In the genomic region with DNA sequence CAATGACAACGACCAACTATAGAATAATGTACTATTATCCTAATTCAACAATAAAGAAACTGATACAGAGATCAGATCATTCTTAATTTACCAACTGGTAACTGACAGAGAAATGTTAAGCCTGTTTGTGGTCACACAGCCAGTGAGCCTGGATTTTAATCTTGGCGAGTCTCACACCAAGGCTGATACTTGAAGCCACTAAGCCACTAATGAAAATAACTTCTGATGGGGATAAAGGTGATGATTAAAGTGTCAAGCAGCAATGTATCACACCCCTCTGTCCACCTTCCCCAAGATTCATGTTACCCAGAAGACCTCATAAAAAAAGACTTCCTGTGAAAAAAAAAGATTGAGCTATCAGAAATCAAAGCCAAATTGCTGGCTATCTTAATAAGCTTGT, we compare ENCODE assay signal across 22 cellular contexts.
DNase-seq lines count a peak whose midpoint lies in the region; ATAC-seq and TF ChIP-seq lines count a peak whose summit lies in the region.
"Had no signal": no experiment of that assay in that cellular context is flagged by ENCODE, and none has a peak within 500 bp of the region (broad histone marks: within the 10 kb centered on the region; RNA-seq: fewer than 3 reads in every experiment).

No MANE protein-coding gene starts in this region.

- TF ChIP-seq RAD21 in neural cell (conservative IDR thresholded peaks at IDR 0.05): no peak

- intact Hi-C loops in mucosa of descending colon (cut with DNase I, micrococcal nuclease): no loop called here

- 79% methylated on average over 2 of the region's 2 CpGs; no CpG with 5 or more reads in 1 of the 2 experiments for WGBS in endodermal cell (ENCODE audit: insufficient coverage in 1 of 2, insufficient read length in 1 of 2), 2 experiments

- peaks cover 42% of the 10 kb centered on the region for H3K4me1 Mint-ChIP-seq in endodermal cell
- H3K4me1 Mint-ChIP-seq: CD4-positive, CD25-positive, alpha-beta regulatory T cell had no signal

- H3K4me1 ChIP-seq in DOHH2 (ENCODE audit: control insufficient read depth, low read length): peaks cover 10% of the 10 kb centered on the region
- H3K4me1 ChIP-seq in endodermal cell (ENCODE audit: control insufficient read depth, insufficient read depth, low read length): peaks cover 7% of the 10 kb centered on the region
- no peaks in the 10 kb centered on the region for H3K4me1 ChIP-seq in mucosa of descending colon (ENCODE audit: low read depth)

- H3K27ac Mint-ChIP-seq in endodermal cell: peak overlapping the region; percentile 56
- H3K27ac Mint-ChIP-seq: CD4-positive, CD25-positive, alpha-beta regulatory T cell had no signal

- no peak for ATAC-seq in mucosa of descending colon
- ATAC-seq: GM12878 had no signal

- H3K4me3 ChIP-seq in DOHH2 (ENCODE audit: low read length) (no peak overlapping the region), endodermal cell (ENCODE audit: low read length) (no peak overlapping the region), neural cell (ENCODE audit: low read length) (no peak overlapping the region), mucosa of descending colon (no peak overlapping the region)
- H3K4me3 ChIP-seq: GM12878, SJSA1 had no signal

- H3K27me3 ChIP-seq in DOHH2 (ENCODE audit: control insufficient read depth, low read length) (no peaks in the 10 kb centered on the region), endodermal cell (ENCODE audit: control insufficient read depth, insufficient read depth, low read length, poor library complexity, severe bottlenecking) (no peaks in the 10 kb centered on the region), neural cell (ENCODE audit: insufficient read depth, low read depth, low read length) (no peaks in the 10 kb centered on the region)
- H3K27me3 ChIP-seq: SJSA1 had no signal

- H3K36me3 ChIP-seq in DOHH2 (ENCODE audit: control insufficient read depth, low read length) (no peaks in the 10 kb centered on the region), endodermal cell (ENCODE audit: control insufficient read depth, insufficient read depth, low read length) (no peaks in the 10 kb centered on the region), neural cell (ENCODE audit: insufficient read depth, low read length) (no peaks in the 10 kb centered on the region), mucosa of descending colon (ENCODE audit: low read depth) (no peaks in the 10 kb centered on the region)
- H3K36me3 ChIP-seq: SJSA1 had no signal

- H4K20me1 ChIP-seq in DOHH2 (ENCODE audit: control insufficient read depth, insufficient read depth, low read depth, low read length) (no peaks in the 10 kb centered on the region), neural cell (ENCODE audit: insufficient read depth) (no peaks in the 10 kb centered on the region)

- no peak overlapping the region for H3K27ac ChIP-seq in DOHH2 (ENCODE audit: low read depth, low read length)
- no peak overlapping the region for H3K27ac ChIP-seq in endodermal cell (ENCODE audit: low read depth, low read length)
- peak overlapping the region; percentile 99 for H3K27ac ChIP-seq in neural cell (ENCODE audit: low read length)
- H3K27ac ChIP-seq: HL-60, SJSA1 had no signal

- H3K9me2 ChIP-seq in DOHH2 (replicated peaks; ENCODE audit: control insufficient read depth, low read length) (no peaks in the 10 kb centered on the region), neural cell (ENCODE audit: insufficient read depth, low read length) (no peaks in the 10 kb centered on the region)

- no peaks in the 10 kb centered on the region for H3K9me3 Mint-ChIP-seq in endodermal cell

- no peak for TF ChIP-seq EP300 in neural cell (conservative IDR thresholded peaks at IDR 0.05; ENCODE audit: poor library complexity, severe bottlenecking)

- H3K79me2 ChIP-seq in DOHH2 (ENCODE audit: control insufficient read depth, low read length) (no peaks in the 10 kb centered on the region), neural cell (replicated peaks; ENCODE audit: insufficient read depth, low read length) (no peaks in the 10 kb centered on the region)

- H3K9me3 ChIP-seq in DOHH2 (ENCODE audit: control insufficient read depth, insufficient read depth, low read length): no peaks in the 10 kb centered on the region
- no peaks in the 10 kb centered on the region for H3K9me3 ChIP-seq in endodermal cell (ENCODE audit: control insufficient read depth, low read length)
- no peaks in the 10 kb centered on the region for H3K9me3 ChIP-seq in neural cell (ENCODE audit: low read length)
- H3K9me3 ChIP-seq in mucosa of descending colon: no peaks in the 10 kb centered on the region
- H3K9me3 ChIP-seq: SJSA1 had no signal

- H3K4me2 ChIP-seq in DOHH2 (ENCODE audit: low read length): peak overlapping the region; percentile 20; the same call in 1 of the 2 replicates
- no peak overlapping the region for H3K4me2 ChIP-seq in neural cell (ENCODE audit: low read length)

- no peaks in the 10 kb centered on the region for H3K36me3 Mint-ChIP-seq in endodermal cell (ENCODE audit: low read depth)
- H3K36me3 Mint-ChIP-seq: CD4-positive, CD25-positive, alpha-beta regulatory T cell had no signal

- no peaks in the 10 kb centered on the region for H3F3A ChIP-seq in DOHH2 (ENCODE audit: control insufficient read depth, insufficient read depth)
- H3F3A ChIP-seq in neural cell (ENCODE audit: insufficient read depth, low read length, poor library complexity, severe bottlenecking): peaks cover 6% of the 10 kb centered on the region

- DNase-seq in NCI-H82 (lab: John Stamatoyannopoulos, UW) (peak; percentile 74), endodermal cell (no peak), mucosa of descending colon (no peak), DMS153 (lab: John Stamatoyannopoulos, UW) (no peak), hepatic stellate cell (ENCODE audit: low spot score) (no peak), NCI-H1694 (lab: John Stamatoyannopoulos, UW) (no peak)
- DNase-seq: 8988T; ACHN; CD4-positive, CD25-positive, alpha-beta regulatory T cell; MV-4-11; NCI-H1105; NCI-H1436 treated with DMSO at 0.1 percent for 48 hours; NCI-H1930; NCI-H446; NCI-H524 treated with DMSO at 0.1 percent for 48 hours; Right ventricle myocardium superior; RPMI8226 had no signal

- no peaks in the 10 kb centered on the region for H3K27me3 Mint-ChIP-seq in endodermal cell (ENCODE audit: insufficient read depth)

- H3K9ac ChIP-seq in endodermal cell (ENCODE audit: extremely low read depth, low read length, poor library complexity, severe bottlenecking) (no peak overlapping the region), neural cell (ENCODE audit: low read length) (no peak overlapping the region)

- H3K4me3 Mint-ChIP-seq in endodermal cell: no peak overlapping the region
- H3K4me3 Mint-ChIP-seq: CD4-positive, CD25-positive, alpha-beta regulatory T cell had no signal

- H2AFZ ChIP-seq in neural cell (ENCODE audit: low read depth, low read length): no peak overlapping the region

- TF ChIP-seq CTCF in DOHH2 (IDR thresholded peaks at IDR 0.05; ENCODE audit: low read depth, low read length, poor library complexity, severe bottlenecking) (no peak), endodermal cell (conservative IDR thresholded peaks at IDR 0.05) (no peak), neural cell (IDR thresholded peaks at IDR 0.05; ENCODE audit: poor library complexity, severe bottlenecking) (no peak), mucosa of descending colon (IDR thresholded peaks at IDR 0.05) (no peak)

TF ChIP-seq in neural cell, 6 proteins besides CTCF, POLR2A, EP300 and RAD21:
- TF ChIP-seq TAF1 (IDR thresholded peaks at IDR 0.05; ENCODE audit: low read depth) (no peak), POLR2AphosphoS5 (IDR thresholded peaks at IDR 0.05) (no peak)
- TF ChIP-seq, protein P1, sequence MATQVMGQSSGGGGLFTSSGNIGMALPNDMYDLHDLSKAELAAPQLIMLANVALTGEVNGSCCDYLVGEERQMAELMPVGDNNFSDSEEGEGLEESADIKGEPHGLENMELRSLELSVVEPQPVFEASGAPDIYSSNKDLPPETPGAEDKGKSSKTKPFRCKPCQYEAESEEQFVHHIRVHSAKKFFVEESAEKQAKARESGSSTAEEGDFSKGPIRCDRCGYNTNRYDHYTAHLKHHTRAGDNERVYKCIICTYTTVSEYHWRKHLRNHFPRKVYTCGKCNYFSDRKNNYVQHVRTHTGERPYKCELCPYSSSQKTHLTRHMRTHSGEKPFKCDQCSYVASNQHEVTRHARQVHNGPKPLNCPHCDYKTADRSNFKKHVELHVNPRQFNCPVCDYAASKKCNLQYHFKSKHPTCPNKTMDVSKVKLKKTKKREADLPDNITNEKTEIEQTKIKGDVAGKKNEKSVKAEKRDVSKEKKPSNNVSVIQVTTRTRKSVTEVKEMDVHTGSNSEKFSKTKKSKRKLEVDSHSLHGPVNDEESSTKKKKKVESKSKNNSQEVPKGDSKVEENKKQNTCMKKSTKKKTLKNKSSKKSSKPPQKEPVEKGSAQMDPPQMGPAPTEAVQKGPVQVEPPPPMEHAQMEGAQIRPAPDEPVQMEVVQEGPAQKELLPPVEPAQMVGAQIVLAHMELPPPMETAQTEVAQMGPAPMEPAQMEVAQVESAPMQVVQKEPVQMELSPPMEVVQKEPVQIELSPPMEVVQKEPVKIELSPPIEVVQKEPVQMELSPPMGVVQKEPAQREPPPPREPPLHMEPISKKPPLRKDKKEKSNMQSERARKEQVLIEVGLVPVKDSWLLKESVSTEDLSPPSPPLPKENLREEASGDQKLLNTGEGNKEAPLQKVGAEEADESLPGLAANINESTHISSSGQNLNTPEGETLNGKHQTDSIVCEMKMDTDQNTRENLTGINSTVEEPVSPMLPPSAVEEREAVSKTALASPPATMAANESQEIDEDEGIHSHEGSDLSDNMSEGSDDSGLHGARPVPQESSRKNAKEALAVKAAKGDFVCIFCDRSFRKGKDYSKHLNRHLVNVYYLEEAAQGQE (IDR thresholded peaks at IDR 0.05; ENCODE audit: borderline replicate concordance): no peak
